Comparison of ENCODE assay signal across 1 cellular context in the genomic region with DNA sequence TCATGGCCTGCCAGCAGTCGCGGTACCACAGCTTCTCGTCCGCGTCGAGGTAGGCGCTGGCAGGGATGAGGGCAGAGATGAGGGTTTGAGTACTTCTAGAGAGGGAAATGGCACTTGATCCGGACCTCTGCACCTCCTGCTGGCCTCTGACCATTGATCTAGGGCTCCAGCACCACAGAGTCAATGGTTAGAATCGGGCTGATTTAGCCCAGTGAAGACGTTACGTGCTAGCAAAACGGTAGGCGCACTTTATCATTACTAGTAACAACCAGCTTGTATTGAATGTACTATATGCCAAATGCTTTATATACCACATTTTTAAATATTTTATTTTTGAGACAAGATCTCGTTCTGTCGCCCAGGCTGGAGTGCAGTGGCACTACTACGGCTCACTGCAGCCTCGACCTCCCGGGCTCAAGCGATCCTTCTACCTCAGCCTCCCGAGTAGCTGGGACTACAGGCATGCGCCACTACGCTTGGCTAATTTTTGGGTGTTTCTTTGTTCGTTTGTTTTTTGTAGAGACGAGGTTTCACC.
TF ChIP-seq lines count a peak whose summit lies in the region.

No MANE protein-coding gene starts in this region.

TF ChIP-seq in HepG2, 621 proteins besides CTCF, POLR2A, EP300 and RAD21 (continues in another document):
- TF ChIP-seq, protein P1, sequence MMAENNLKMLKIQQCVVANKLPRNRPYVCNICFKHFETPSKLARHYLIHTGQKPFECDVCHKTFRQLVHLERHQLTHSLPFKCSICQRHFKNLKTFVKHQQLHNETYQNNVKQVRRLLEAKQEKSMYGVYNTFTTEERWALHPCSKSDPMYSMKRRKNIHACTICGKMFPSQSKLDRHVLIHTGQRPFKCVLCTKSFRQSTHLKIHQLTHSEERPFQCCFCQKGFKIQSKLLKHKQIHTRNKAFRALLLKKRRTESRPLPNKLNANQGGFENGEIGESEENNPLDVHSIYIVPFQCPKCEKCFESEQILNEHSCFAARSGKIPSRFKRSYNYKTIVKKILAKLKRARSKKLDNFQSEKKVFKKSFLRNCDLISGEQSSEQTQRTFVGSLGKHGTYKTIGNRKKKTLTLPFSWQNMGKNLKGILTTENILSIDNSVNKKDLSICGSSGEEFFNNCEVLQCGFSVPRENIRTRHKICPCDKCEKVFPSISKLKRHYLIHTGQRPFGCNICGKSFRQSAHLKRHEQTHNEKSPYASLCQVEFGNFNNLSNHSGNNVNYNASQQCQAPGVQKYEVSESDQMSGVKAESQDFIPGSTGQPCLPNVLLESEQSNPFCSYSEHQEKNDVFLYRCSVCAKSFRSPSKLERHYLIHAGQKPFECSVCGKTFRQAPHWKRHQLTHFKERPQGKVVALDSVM (CRISPR knock-in tag; IDR thresholded peaks at IDR 0.05): peak; percentile 28; the same call in 1 of the 2 replicates
- TF ChIP-seq FOXJ3 (CRISPR knock-in tag; IDR thresholded peaks at IDR 0.05; ENCODE audit: borderline replicate concordance): no peak
- no peak for TF ChIP-seq ZNF44 (CRISPR knock-in tag; IDR thresholded peaks at IDR 0.05)
- 0 out of 2 replicates have a peak, but pooled peaks have one; percentile 76 for TF ChIP-seq ZIK1 (CRISPR knock-in tag; IDR thresholded peaks at IDR 0.05; ENCODE audit: borderline replicate concordance, low read depth)
- no peak for TF ChIP-seq ZFP1 (CRISPR knock-in tag; IDR thresholded peaks at IDR 0.05)
- 0 out of 2 replicates have a peak, but pooled peaks have one; percentile 53 for TF ChIP-seq REPIN1 (CRISPR knock-in tag; IDR thresholded peaks at IDR 0.05; ENCODE audit: borderline replicate concordance, low read depth)
- no peak for TF ChIP-seq ZNF326 (CRISPR knock-in tag; IDR thresholded peaks at IDR 0.05; ENCODE audit: borderline replicate concordance)
- TF ChIP-seq ZNF354B (CRISPR knock-in tag; IDR thresholded peaks at IDR 0.05): 0 out of 2 replicates have a peak, but pooled peaks have one; percentile 45
- no peak for TF ChIP-seq HDAC2 (CRISPR knock-in tag; IDR thresholded peaks at IDR 0.05)
- 0 out of 2 replicates have a peak, but pooled peaks have one; percentile 36 for TF ChIP-seq ZNF292 (CRISPR knock-in tag; IDR thresholded peaks at IDR 0.05; ENCODE audit: borderline replicate concordance, low read depth)
- TF ChIP-seq ZC3H13 (CRISPR knock-in tag; IDR thresholded peaks at IDR 0.05): no peak
- TF ChIP-seq RARG (CRISPR knock-in tag; IDR thresholded peaks at IDR 0.05; ENCODE audit: low read depth): no peak
- TF ChIP-seq NBN (conservative IDR thresholded peaks at IDR 0.05): no peak
- 0 out of 2 replicates have a peak, but pooled peaks have one; percentile 11 for TF ChIP-seq CBX5 (CRISPR knock-in tag; IDR thresholded peaks at IDR 0.05; ENCODE audit: borderline replicate concordance)
- TF ChIP-seq ZBTB20 (CRISPR knock-in tag; IDR thresholded peaks at IDR 0.05; ENCODE audit: borderline replicate concordance, low read depth): 0 out of 2 replicates have a peak, but pooled peaks have one; percentile 21
- TF ChIP-seq, protein P2, sequence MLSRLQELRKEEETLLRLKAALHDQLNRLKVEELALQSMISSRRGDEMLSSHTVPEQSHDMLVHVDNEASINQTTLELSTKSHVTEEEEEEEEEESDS (CRISPR knock-in tag; IDR thresholded peaks at IDR 0.05; ENCODE audit: borderline replicate concordance): no peak
- peak; percentile 60; the same call in 1 of the 2 replicates for TF ChIP-seq RXRA (CRISPR knock-in tag; IDR thresholded peaks at IDR 0.05)
- TF ChIP-seq, protein P3, sequence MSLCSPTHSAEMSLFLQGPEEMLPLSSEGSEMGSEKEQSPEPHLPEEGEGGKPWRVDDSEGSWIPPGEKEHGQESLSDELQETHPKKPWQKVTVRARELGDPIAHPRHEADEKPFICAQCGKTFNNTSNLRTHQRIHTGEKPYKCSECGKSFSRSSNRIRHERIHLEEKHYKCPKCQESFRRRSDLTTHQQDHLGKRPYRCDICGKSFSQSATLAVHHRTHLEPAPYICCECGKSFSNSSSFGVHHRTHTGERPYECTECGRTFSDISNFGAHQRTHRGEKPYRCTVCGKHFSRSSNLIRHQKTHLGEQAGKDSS (CRISPR knock-in tag; IDR thresholded peaks at IDR 0.05; ENCODE audit: borderline replicate concordance, low read depth): 0 out of 2 replicates have a peak, but pooled peaks have one; percentile 85
- TF ChIP-seq STAT5B (CRISPR knock-in tag; IDR thresholded peaks at IDR 0.05): no peak
- no peak for TF ChIP-seq KAT2B (IDR thresholded peaks at IDR 0.05; ENCODE audit: borderline replicate concordance, low read depth, low read length)
- TF ChIP-seq ZNF496 (CRISPR knock-in tag; IDR thresholded peaks at IDR 0.05; ENCODE audit: insufficient replicate concordance): no peak
- TF ChIP-seq ZSCAN21 (CRISPR knock-in tag; IDR thresholded peaks at IDR 0.05; ENCODE audit: borderline replicate concordance): no peak
- TF ChIP-seq, protein P4, sequence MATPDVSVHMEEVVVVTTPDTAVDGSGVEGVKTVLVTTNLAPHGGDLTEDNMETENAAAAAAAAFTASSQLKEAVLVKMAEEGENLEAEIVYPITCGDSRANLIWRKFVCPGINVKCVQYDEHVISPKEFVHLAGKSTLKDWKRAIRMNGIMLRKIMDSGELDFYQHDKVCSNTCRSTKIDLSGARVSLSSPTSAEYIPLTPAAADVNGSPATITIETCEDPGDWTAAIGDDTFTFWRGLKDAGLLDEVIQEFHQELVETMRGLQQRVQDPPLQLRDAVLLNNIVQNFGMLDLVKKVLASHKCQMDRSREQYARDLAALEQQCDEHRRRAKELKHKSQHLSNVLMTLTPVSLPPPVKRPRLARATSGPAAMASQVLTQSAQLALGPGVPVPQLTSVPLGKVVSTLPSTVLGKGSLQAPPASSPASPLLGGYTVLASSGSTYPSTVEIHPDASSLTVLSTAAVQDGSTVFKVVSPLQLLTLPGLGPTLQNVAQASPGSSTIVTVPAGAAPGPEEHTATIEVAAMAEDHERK (CRISPR knock-in tag; IDR thresholded peaks at IDR 0.05; ENCODE audit: low read depth): no peak
- TF ChIP-seq SNAPC2 (CRISPR knock-in tag; IDR thresholded peaks at IDR 0.05): 0 out of 2 replicates have a peak, but pooled peaks have one; percentile 67
- TF ChIP-seq CREB1 (IDR thresholded peaks at IDR 0.05): no peak
- TF ChIP-seq CREB1 (CRISPR knock-in tag; IDR thresholded peaks at IDR 0.05): no peak
- TF ChIP-seq SUZ12 (IDR thresholded peaks at IDR 0.05; ENCODE audit: low read depth, low read length): no peak
- no peak for TF ChIP-seq ZNF720 (CRISPR knock-in tag; IDR thresholded peaks at IDR 0.05)
- no peak for TF ChIP-seq ZNF615 (CRISPR knock-in tag; IDR thresholded peaks at IDR 0.05; ENCODE audit: borderline replicate concordance)
- 0 out of 4 replicates have a peak, but pooled peaks of 1 of the 2 experiments have one; percentile 39 for TF ChIP-seq KLF16 (CRISPR knock-in tag; IDR thresholded peaks at IDR 0.05)
- no peak for TF ChIP-seq KLF12 (CRISPR knock-in tag; IDR thresholded peaks at IDR 0.05; ENCODE audit: borderline replicate concordance)
- TF ChIP-seq PHF8 (CRISPR knock-in tag; IDR thresholded peaks at IDR 0.05): no peak
- no peak for TF ChIP-seq HMGA1 (CRISPR knock-in tag; conservative IDR thresholded peaks at IDR 0.05)
- TF ChIP-seq, protein P5, sequence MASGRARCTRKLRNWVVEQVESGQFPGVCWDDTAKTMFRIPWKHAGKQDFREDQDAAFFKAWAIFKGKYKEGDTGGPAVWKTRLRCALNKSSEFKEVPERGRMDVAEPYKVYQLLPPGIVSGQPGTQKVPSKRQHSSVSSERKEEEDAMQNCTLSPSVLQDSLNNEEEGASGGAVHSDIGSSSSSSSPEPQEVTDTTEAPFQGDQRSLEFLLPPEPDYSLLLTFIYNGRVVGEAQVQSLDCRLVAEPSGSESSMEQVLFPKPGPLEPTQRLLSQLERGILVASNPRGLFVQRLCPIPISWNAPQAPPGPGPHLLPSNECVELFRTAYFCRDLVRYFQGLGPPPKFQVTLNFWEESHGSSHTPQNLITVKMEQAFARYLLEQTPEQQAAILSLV (CRISPR knock-in tag; IDR thresholded peaks at IDR 0.05; ENCODE audit: borderline replicate concordance): peak; percentile 13; the same call in 1 of the 2 replicates
- TF ChIP-seq, protein P6, sequence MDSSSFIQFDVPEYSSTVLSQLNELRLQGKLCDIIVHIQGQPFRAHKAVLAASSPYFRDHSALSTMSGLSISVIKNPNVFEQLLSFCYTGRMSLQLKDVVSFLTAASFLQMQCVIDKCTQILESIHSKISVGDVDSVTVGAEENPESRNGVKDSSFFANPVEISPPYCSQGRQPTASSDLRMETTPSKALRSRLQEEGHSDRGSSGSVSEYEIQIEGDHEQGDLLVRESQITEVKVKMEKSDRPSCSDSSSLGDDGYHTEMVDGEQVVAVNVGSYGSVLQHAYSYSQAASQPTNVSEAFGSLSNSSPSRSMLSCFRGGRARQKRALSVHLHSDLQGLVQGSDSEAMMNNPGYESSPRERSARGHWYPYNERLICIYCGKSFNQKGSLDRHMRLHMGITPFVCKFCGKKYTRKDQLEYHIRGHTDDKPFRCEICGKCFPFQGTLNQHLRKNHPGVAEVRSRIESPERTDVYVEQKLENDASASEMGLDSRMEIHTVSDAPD (CRISPR knock-in tag; IDR thresholded peaks at IDR 0.05): 0 out of 2 replicates have a peak, but pooled peaks have one; percentile 76
- no peak for TF ChIP-seq PRPF4 (IDR thresholded peaks at IDR 0.05; ENCODE audit: low read depth, low read length, poor library complexity, severe bottlenecking)
- TF ChIP-seq FOXM1 (CRISPR knock-in tag; IDR thresholded peaks at IDR 0.05): no peak
- TF ChIP-seq PAWR (CRISPR knock-in tag; IDR thresholded peaks at IDR 0.05; ENCODE audit: borderline replicate concordance): no peak
- TF ChIP-seq ZSCAN12 (CRISPR knock-in tag; IDR thresholded peaks at IDR 0.05): no peak
- no peak for TF ChIP-seq NFYB (CRISPR knock-in tag; IDR thresholded peaks at IDR 0.05)
- TF ChIP-seq, protein P7, sequence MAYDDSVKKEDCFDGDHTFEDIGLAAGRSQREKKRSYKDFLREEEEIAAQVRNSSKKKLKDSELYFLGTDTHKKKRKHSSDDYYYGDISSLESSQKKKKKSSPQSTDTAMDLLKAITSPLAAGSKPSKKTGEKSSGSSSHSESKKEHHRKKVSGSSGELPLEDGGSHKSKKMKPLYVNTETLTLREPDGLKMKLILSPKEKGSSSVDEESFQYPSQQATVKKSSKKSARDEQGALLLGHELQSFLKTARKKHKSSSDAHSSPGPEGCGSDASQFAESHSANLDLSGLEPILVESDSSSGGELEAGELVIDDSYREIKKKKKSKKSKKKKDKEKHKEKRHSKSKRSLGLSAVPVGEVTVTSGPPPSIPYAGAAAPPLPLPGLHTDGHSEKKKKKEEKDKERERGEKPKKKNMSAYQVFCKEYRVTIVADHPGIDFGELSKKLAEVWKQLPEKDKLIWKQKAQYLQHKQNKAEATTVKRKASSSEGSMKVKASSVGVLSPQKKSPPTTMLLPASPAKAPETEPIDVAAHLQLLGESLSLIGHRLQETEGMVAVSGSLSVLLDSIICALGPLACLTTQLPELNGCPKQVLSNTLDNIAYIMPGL (CRISPR knock-in tag; IDR thresholded peaks at IDR 0.05; ENCODE audit: borderline replicate concordance in 1 of 2, low read depth in 1 of 2): peak in 1 of 2 experiments; percentile 34; a peak in 1 of 4 replicates
- peak; percentile 39; the same call in 1 of the 2 replicates for TF ChIP-seq DPF2 (CRISPR knock-in tag; IDR thresholded peaks at IDR 0.05; ENCODE audit: borderline replicate concordance, low read depth)
- no peak for TF ChIP-seq RARA (CRISPR knock-in tag; IDR thresholded peaks at IDR 0.05)
- TF ChIP-seq ZSCAN25 (CRISPR knock-in tag; IDR thresholded peaks at IDR 0.05): no peak
- TF ChIP-seq NFE2 (CRISPR knock-in tag; IDR thresholded peaks at IDR 0.05): no peak
- peak; percentile 28; the same call in 1 of the 2 replicates for TF ChIP-seq ZNF350 (CRISPR knock-in tag; IDR thresholded peaks at IDR 0.05; ENCODE audit: borderline replicate concordance, low read depth)
- no peak for TF ChIP-seq ZNF446 (CRISPR knock-in tag; IDR thresholded peaks at IDR 0.05)
- TF ChIP-seq, protein P8, sequence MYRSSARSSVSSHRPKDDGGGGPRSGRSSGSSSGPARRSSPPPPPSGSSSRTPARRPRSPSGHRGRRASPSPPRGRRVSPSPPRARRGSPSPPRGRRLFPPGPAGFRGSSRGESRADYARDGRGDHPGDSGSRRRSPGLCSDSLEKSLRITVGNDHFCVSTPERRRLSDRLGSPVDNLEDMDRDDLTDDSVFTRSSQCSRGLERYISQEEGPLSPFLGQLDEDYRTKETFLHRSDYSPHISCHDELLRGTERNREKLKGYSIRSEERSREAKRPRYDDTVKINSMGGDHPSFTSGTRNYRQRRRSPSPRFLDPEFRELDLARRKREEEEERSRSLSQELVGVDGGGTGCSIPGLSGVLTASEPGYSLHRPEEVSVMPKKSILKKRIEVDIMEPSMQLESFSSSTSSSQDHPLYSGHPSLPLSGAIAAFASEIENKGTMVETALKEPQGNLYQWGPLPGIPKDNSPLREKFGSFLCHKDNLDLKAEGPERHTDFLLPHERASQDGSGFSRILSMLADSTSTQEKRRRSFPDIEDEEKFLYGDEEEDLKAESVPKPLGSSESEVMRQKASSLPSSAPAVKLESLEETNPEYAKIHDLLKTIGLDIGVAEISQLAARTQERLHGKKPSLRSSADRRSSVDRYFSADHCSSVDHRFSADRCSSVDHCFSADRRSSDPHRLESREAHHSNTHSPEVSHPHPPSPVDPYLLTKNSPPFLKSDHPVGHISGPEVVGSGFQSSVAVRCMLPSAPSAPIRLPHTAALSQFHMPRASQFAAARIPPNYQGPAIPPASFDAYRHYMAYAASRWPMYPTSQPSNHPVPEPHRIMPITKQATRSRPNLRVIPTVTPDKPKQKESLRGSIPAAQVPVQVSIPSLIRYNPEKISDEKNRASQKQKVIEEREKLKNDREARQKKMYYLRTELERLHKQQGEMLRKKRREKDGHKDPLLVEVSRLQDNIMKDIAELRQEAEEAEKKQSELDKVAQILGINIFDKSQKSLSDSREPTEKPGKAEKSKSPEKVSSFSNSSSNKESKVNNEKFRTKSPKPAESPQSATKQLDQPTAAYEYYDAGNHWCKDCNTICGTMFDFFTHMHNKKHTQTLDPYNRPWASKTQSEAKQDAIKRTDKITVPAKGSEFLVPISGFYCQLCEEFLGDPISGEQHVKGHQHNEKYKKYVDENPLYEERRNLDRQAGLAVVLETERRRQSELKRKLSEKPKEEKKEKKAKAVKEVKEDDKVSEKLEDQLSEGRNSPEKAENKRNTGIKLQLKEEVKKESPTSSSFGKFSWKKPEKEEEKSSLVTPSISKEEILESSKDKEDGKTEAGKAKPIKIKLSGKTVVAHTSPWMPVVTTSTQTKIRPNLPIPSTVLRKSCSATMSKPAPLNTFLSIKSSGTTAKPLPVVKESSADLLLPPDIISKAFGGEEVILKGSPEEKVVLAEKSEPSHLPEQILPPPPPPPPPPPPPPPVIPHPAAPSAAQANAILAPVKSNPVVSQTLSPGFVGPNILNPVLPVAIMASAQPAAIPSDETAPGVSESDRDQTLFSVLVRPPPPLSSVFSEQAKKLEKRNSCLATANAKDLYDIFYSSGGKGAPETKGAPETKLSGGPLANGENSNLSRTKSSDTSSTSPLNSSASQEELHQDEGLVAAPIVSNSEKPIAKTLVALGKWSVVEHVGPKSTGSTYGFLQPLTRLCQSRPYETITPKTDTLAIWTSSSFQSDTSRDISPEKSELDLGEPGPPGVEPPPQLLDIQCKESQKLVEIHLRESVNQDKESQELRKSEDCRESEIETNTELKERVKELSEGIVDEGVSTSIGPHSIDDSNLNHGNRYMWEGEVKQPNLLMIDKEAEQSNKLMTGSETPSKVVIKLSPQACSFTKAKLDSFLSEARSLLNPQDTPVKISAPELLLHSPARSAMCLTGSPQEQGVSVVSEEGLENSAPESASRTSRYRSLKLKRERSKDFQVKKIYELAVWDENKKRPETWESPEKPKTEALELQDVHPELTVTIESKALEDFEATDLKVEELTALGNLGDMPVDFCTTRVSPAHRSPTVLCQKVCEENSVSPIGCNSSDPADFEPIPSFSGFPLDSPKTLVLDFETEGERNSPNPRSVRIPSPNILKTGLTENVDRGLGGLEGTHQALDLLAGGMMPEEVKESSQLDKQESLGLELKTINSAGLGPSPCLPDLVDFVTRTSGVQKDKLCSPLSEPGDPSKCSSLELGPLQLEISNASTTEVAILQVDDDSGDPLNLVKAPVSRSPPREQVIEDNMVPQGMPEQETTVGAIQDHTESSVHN (CRISPR knock-in tag; IDR thresholded peaks at IDR 0.05): 0 out of 2 replicates have a peak, but pooled peaks have one; percentile 62
